1 cellular context compared by ENCODE assay signal in the genomic region with DNA sequence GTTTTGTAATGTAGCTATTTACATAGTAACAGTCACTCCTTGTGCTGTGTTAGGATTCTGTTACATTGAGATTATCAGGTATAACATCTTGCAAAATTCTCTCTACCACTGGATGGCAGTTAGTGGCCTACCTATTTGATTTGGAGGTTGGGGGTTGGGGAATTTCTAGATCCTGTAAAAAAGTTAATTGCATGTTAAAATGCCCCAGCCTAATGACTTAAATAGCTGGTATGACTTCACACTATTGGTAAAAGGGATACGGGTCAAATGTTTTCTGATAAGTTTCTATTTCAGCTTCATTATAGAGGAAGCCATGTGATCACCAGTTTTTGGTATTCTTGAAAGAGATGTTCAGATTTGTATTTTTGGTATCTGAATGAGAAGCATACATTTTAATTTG.
TF ChIP-seq lines count a peak whose summit lies in the region.

No MANE protein-coding gene starts in this region.

TF ChIP-seq in GM12878, 131 proteins besides CTCF, POLR2A, EP300 and RAD21 (continued from another document and continues in another):
- TF ChIP-seq MTA2 (IDR thresholded peaks at IDR 0.05; ENCODE audit: low read depth): peak; percentile 90
- TF ChIP-seq NR2F1 (conservative IDR thresholded peaks at IDR 0.05): peak; percentile 84
- peak; percentile 21; the same call in 1 of the 2 replicates for TF ChIP-seq BCL11A (IDR thresholded peaks at IDR 0.05; ENCODE audit: low read depth, low read length)
- TF ChIP-seq ATF7 (IDR thresholded peaks at IDR 0.05; ENCODE audit: low read depth): peak; percentile 82
- no peak for TF ChIP-seq ZSCAN29 (IDR thresholded peaks at IDR 0.05)
- no peak for TF ChIP-seq POLR2AphosphoS2 (IDR thresholded peaks at IDR 0.05; ENCODE audit: low read depth, low read length)
- TF ChIP-seq CEBPB (IDR thresholded peaks at IDR 0.05; ENCODE audit: borderline replicate concordance in 1 of 2, low read depth in 2 of 2, low read length in 2 of 2): no peak
- 0 out of 2 replicates have a peak, but pooled peaks have one; percentile 40 for TF ChIP-seq CHD2 (IDR thresholded peaks at IDR 0.05; ENCODE audit: borderline replicate concordance, low read depth, low read length)
- no peak for TF ChIP-seq ZBED1 (IDR thresholded peaks at IDR 0.05; ENCODE audit: borderline replicate concordance)
- TF ChIP-seq STAT3 (IDR thresholded peaks at IDR 0.05; ENCODE audit: low read depth, low read length): no peak
- peak; percentile 45; the same call in 1 of the 2 replicates for TF ChIP-seq SMC3 (IDR thresholded peaks at IDR 0.05; ENCODE audit: borderline replicate concordance, low read length)
- no peak for TF ChIP-seq NKRF (conservative IDR thresholded peaks at IDR 0.05)
- TF ChIP-seq YY1 (IDR thresholded peaks at IDR 0.05; ENCODE audit: low read depth, low read length): no peak
- TF ChIP-seq BRCA1 (IDR thresholded peaks at IDR 0.05; ENCODE audit: low read depth, low read length): no peak
- no peak for TF ChIP-seq LARP7 (IDR thresholded peaks at IDR 0.05)
- no peak for TF ChIP-seq EED (IDR thresholded peaks at IDR 0.05; ENCODE audit: low read depth)
- TF ChIP-seq KLF5 (IDR thresholded peaks at IDR 0.05; ENCODE audit: partially characterized antibody): no peak
- TF ChIP-seq TCF12 (IDR thresholded peaks at IDR 0.05; ENCODE audit: low read depth, low read length): no peak
- TF ChIP-seq TCF7 (IDR thresholded peaks at IDR 0.05; ENCODE audit: borderline replicate concordance): no peak
- TF ChIP-seq BCL3 (IDR thresholded peaks at IDR 0.05; ENCODE audit: borderline replicate concordance, insufficient read depth, low read depth, low read length, poor library complexity, severe bottlenecking): no peak
- TF ChIP-seq NFXL1 (IDR thresholded peaks at IDR 0.05; ENCODE audit: borderline replicate concordance): no peak
- no peak for TF ChIP-seq SMARCA5 (IDR thresholded peaks at IDR 0.05)
- no peak for TF ChIP-seq CBX3 (IDR thresholded peaks at IDR 0.05; ENCODE audit: borderline replicate concordance, low read depth)
- TF ChIP-seq, protein P1, sequence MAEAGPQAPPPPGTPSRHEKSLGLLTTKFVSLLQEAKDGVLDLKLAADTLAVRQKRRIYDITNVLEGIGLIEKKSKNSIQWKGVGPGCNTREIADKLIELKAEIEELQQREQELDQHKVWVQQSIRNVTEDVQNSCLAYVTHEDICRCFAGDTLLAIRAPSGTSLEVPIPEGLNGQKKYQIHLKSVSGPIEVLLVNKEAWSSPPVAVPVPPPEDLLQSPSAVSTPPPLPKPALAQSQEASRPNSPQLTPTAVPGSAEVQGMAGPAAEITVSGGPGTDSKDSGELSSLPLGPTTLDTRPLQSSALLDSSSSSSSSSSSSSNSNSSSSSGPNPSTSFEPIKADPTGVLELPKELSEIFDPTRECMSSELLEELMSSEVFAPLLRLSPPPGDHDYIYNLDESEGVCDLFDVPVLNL (IDR thresholded peaks at IDR 0.05; ENCODE audit: low read depth, low read length): no peak
- TF ChIP-seq ZNF24 (IDR thresholded peaks at IDR 0.05): no peak
- TF ChIP-seq CREB1 (IDR thresholded peaks at IDR 0.05; ENCODE audit: low read depth): no peak
- TF ChIP-seq, protein P2, sequence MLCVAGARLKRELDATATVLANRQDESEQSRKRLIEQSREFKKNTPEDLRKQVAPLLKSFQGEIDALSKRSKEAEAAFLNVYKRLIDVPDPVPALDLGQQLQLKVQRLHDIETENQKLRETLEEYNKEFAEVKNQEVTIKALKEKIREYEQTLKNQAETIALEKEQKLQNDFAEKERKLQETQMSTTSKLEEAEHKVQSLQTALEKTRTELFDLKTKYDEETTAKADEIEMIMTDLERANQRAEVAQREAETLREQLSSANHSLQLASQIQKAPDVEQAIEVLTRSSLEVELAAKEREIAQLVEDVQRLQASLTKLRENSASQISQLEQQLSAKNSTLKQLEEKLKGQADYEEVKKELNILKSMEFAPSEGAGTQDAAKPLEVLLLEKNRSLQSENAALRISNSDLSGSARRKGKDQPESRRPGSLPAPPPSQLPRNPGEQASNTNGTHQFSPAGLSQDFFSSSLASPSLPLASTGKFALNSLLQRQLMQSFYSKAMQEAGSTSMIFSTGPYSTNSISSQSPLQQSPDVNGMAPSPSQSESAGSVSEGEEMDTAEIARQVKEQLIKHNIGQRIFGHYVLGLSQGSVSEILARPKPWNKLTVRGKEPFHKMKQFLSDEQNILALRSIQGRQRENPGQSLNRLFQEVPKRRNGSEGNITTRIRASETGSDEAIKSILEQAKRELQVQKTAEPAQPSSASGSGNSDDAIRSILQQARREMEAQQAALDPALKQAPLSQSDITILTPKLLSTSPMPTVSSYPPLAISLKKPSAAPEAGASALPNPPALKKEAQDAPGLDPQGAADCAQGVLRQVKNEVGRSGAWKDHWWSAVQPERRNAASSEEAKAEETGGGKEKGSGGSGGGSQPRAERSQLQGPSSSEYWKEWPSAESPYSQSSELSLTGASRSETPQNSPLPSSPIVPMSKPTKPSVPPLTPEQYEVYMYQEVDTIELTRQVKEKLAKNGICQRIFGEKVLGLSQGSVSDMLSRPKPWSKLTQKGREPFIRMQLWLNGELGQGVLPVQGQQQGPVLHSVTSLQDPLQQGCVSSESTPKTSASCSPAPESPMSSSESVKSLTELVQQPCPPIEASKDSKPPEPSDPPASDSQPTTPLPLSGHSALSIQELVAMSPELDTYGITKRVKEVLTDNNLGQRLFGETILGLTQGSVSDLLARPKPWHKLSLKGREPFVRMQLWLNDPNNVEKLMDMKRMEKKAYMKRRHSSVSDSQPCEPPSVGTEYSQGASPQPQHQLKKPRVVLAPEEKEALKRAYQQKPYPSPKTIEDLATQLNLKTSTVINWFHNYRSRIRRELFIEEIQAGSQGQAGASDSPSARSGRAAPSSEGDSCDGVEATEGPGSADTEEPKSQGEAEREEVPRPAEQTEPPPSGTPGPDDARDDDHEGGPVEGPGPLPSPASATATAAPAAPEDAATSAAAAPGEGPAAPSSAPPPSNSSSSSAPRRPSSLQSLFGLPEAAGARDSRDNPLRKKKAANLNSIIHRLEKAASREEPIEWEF (IDR thresholded peaks at IDR 0.05; ENCODE audit: insufficient replicate concordance, low read depth, low read length): peak; percentile 22
- no peak for TF ChIP-seq CBFB (IDR thresholded peaks at IDR 0.05; ENCODE audit: low read depth)
- peak; percentile 52 for TF ChIP-seq MEF2B (IDR thresholded peaks at IDR 0.05; ENCODE audit: partially characterized antibody, poor library complexity, severe bottlenecking)
- no peak for TF ChIP-seq SPI1 (IDR thresholded peaks at IDR 0.05; ENCODE audit: borderline replicate concordance, insufficient read depth, low read depth, low read length)
- TF ChIP-seq, protein P3, sequence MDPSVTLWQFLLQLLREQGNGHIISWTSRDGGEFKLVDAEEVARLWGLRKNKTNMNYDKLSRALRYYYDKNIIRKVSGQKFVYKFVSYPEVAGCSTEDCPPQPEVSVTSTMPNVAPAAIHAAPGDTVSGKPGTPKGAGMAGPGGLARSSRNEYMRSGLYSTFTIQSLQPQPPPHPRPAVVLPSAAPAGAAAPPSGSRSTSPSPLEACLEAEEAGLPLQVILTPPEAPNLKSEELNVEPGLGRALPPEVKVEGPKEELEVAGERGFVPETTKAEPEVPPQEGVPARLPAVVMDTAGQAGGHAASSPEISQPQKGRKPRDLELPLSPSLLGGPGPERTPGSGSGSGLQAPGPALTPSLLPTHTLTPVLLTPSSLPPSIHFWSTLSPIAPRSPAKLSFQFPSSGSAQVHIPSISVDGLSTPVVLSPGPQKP (IDR thresholded peaks at IDR 0.05; ENCODE audit: low read depth, low read length): no peak
- no peak for TF ChIP-seq BCLAF1 (IDR thresholded peaks at IDR 0.05)
- TF ChIP-seq ZBTB11 (CRISPR knock-in tag; IDR thresholded peaks at IDR 0.05): no peak
- TF ChIP-seq MAX (IDR thresholded peaks at IDR 0.05; ENCODE audit: low read depth, low read length): no peak
- TF ChIP-seq, protein P4, sequence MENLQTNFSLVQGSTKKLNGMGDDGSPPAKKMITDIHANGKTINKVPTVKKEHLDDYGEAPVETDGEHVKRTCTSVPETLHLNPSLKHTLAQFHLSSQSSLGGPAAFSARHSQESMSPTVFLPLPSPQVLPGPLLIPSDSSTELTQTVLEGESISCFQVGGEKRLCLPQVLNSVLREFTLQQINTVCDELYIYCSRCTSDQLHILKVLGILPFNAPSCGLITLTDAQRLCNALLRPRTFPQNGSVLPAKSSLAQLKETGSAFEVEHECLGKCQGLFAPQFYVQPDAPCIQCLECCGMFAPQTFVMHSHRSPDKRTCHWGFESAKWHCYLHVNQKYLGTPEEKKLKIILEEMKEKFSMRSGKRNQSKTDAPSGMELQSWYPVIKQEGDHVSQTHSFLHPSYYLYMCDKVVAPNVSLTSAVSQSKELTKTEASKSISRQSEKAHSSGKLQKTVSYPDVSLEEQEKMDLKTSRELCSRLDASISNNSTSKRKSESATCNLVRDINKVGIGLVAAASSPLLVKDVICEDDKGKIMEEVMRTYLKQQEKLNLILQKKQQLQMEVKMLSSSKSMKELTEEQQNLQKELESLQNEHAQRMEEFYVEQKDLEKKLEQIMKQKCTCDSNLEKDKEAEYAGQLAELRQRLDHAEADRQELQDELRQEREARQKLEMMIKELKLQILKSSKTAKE (IDR thresholded peaks at IDR 0.05; ENCODE audit: low read depth, poor library complexity, severe bottlenecking): peak; percentile 21
- TF ChIP-seq USF2 (IDR thresholded peaks at IDR 0.05; ENCODE audit: borderline replicate concordance, low read depth, low read length): no peak; the same call in 1 of the 2 replicates
- peak; percentile 77 for TF ChIP-seq RAD51 (IDR thresholded peaks at IDR 0.05)
